In genomic region chr15:98721166-98721565, GRCh38 we compare ENCODE assay signal across 19 cellular contexts.
DNase-seq lines count a peak whose midpoint lies in the region; ATAC-seq, FAIRE-seq and TF ChIP-seq lines count a peak whose summit lies in the region.
"Had no signal": no experiment of that assay in that cellular context is flagged by ENCODE, and none has a peak within 500 bp of the region (broad histone marks: within the 10 kb centered on the region; RNA-seq: fewer than 3 reads in every experiment).

No MANE protein-coding gene starts in this region.

- no peaks in the 10 kb centered on the region for H3K9me3 ChIP-seq in HepG2 (ENCODE audit: low read length)
- H3K9me3 ChIP-seq in right lobe of liver = no peaks in the 10 kb centered on the region
- no peaks in the 10 kb centered on the region for H3K9me3 ChIP-seq in trophoblast cell (ENCODE audit: insufficient read depth, low read depth, low read length)

- no peak for TF ChIP-seq POLR2A in HepG2 (IDR thresholded peaks at IDR 0.05; ENCODE audit: insufficient read depth in 1 of 2, low read depth in 2 of 2, low read length in 2 of 2)
- no peak for TF ChIP-seq POLR2A in right lobe of liver (IDR thresholded peaks at IDR 0.05)

- no peak overlapping the region for H4K91ac ChIP-seq in trophoblast cell (ENCODE audit: low read depth, low read length)

- H3K36me3 ChIP-seq in HepG2 (replicated peaks in 1 of 2; ENCODE audit: control insufficient read depth in 1 of 2, insufficient read depth in 2 of 2, low read length in 2 of 2) (no peaks in the 10 kb centered on the region; a peak in 2 of 5 replicates), right lobe of liver (no peaks in the 10 kb centered on the region), trophoblast cell (ENCODE audit: control insufficient read depth in 1 of 2, insufficient read depth in 2 of 2, low read length in 2 of 2) (peaks cover 0 to 2% of the 10 kb centered on the region in 2 experiments)

- H3K4ac ChIP-seq in trophoblast cell (ENCODE audit: low read depth, low read length) = peak overlapping the region; percentile 93

- H3K4me3 ChIP-seq in HepG2 (replicated peaks in 1 of 3; ENCODE audit: insufficient read depth in 1 of 3, low read depth in 2 of 3, low read length in 3 of 3) (no peak overlapping the region), right lobe of liver (no peak overlapping the region), trophoblast cell (ENCODE audit: low read depth, low read length) (no peak overlapping the region)

- no peaks in the 10 kb centered on the region for H3K9me3 Mint-ChIP-seq in T-helper 2 cell treated with Interferon-gamma antibody and Interleukin-4, amounts not matched to agents 5 μg/mL and 100 μg/mL, for 36 hours

- H3K27me3 ChIP-seq in HepG2 (ENCODE audit: control insufficient read depth in 1 of 2, insufficient read depth in 2 of 2, low read length in 2 of 2) = no peaks in the 10 kb centered on the region
- H3K27me3 ChIP-seq in right lobe of liver = no peaks in the 10 kb centered on the region
- no peaks in the 10 kb centered on the region for H3K27me3 ChIP-seq in trophoblast cell (ENCODE audit: insufficient read depth, low read length)

- H3K79me2 ChIP-seq in HepG2 (ENCODE audit: insufficient read depth, low read length) = peaks cover 100% of the 10 kb centered on the region
- peaks cover 33% of the 10 kb centered on the region for H3K79me2 ChIP-seq in trophoblast cell (ENCODE audit: control insufficient read depth, insufficient read depth, low read length, poor library complexity)

- H3K23ac ChIP-seq in trophoblast cell (ENCODE audit: low read length) = no peak overlapping the region

- no peak overlapping the region for H2BK12ac ChIP-seq in trophoblast cell (ENCODE audit: low read length)

- H3K9ac ChIP-seq in HepG2 (ENCODE audit: insufficient read depth, low read depth, low read length) (no peak overlapping the region), trophoblast cell (ENCODE audit: low read length) (no peak overlapping the region)
- H3K9ac ChIP-seq: KMS-11 had no signal

- peaks cover 10% of the 10 kb centered on the region for H3K36me3 Mint-ChIP-seq in T-helper 2 cell treated with Interferon-gamma antibody and Interleukin-4, amounts not matched to agents 5 μg/mL and 100 μg/mL, for 36 hours (ENCODE audit: low read depth)

- no peak overlapping the region for H3K27ac ChIP-seq in HepG2 (ENCODE audit: extremely low read length, insufficient read depth, low read length)
- H3K27ac ChIP-seq in right lobe of liver = no peak overlapping the region
- no peak overlapping the region for H3K27ac ChIP-seq in trophoblast cell (ENCODE audit: low read depth, low read length)
- H3K27ac ChIP-seq: 22Rv1, C4-2B, HL-60, KMS-11 had no signal

- no peak for TF ChIP-seq RAD21 in HepG2 (CRISPR knock-in tag; IDR thresholded peaks at IDR 0.05)

- no peak overlapping the region for H3K4me3 Mint-ChIP-seq in T-helper 2 cell treated with Interferon-gamma antibody and Interleukin-4, amounts not matched to agents 5 μg/mL and 100 μg/mL, for 36 hours

- peaks cover 33% of the 10 kb centered on the region for H3K79me1 ChIP-seq in trophoblast cell (ENCODE audit: low read length)

- no peak for TF ChIP-seq CTCF in HepG2 (CRISPR knock-in tag; IDR thresholded peaks at IDR 0.05)
- no peak for TF ChIP-seq CTCF in right lobe of liver (IDR thresholded peaks at IDR 0.05)

- POLR2A ChIA-PET in HepG2 (lab: Yijun Ruan, JAX) = no interaction called here

- CTCF ChIA-PET in HepG2 (lab: Yijun Ruan, JAX; ENCODE audit: low intra/inter-chr PET ratio, low total read pairs) = no interaction called here

- in situ Hi-C loops in HepG2 (cut with HindIII; ENCODE audit: extremely low pct_ligation_motif_present, low pct_unique_long_range_greater_than_20kb) = no loop called here
- in situ Hi-C loops in KBM-7 (cut with MboI; ENCODE audit: low pct_unique_long_range_greater_than_20kb, low sequenced_read_pairs) = no loop called here

- H4K12ac ChIP-seq in trophoblast cell (ENCODE audit: low read depth, low read length) = no peak overlapping the region

- no peak overlapping the region for H4K8ac ChIP-seq in trophoblast cell (ENCODE audit: low read depth, low read length)

- H4K20me1 ChIP-seq in HepG2 (ENCODE audit: insufficient read depth, low read length) = peaks cover 70% of the 10 kb centered on the region

- DNase-seq in T-helper 2 cell treated with Interferon-gamma antibody and Interleukin-4, amounts not matched to agents 5 μg/mL and 100 μg/mL, for 36 hours (ENCODE audit: low spot score) = no peak
- DNase-seq in T-helper 2 cell (no peak), HepG2 (ENCODE audit: low spot score) (no peak), right lobe of liver (no peak), amniotic epithelial cell (ENCODE audit: low read depth) (peak; percentile 86), trophoblast cell (no peak), cerebellar cortex (ENCODE audit: low spot score) (no peak), KBM-7 (no peak)
- DNase-seq: Calu3, DMS79 treated with DMSO at 0.1 percent for 48 hours, GDM1, GOT3, NCI-H1105 treated with DMSO at 0.1 percent for 48 hours, NCI-H187, NCI-H446 had no signal

- no peak for TF ChIP-seq EP300 in HepG2 (IDR thresholded peaks at IDR 0.05; ENCODE audit: low read depth in 2 of 2, low read length in 2 of 2)
- TF ChIP-seq EP300 in HepG2 (CRISPR knock-in tag; IDR thresholded peaks at IDR 0.05; ENCODE audit: borderline replicate concordance) = no peak

- H2AK5ac ChIP-seq in trophoblast cell (ENCODE audit: low read length) = no peak overlapping the region

- no peak overlapping the region for H2BK5ac ChIP-seq in trophoblast cell (ENCODE audit: low read depth, low read length, poor library complexity)

- BruUV-seq in HepG2 (replicated peaks; lab: Mats Ljungman, UMichigan) = no TSS peak

- H2AFZ ChIP-seq in HepG2 (ENCODE audit: low read length) (no peak overlapping the region), trophoblast cell (ENCODE audit: insufficient read depth, low read length, poor library complexity) (no peak overlapping the region)

- intact Hi-C loops in HepG2 (cut with micrococcal nuclease; ENCODE audit: unreplicated experiment) (loop anchor here (5.0 kb wide), 1 partner anchor 56 kb away; no protein-coding TSS in a partner anchor), right lobe of liver (cut with DNase I) (no loop called here)

- H3K27ac Mint-ChIP-seq in T-helper 2 cell treated with Interferon-gamma antibody and Interleukin-4, amounts not matched to agents 5 μg/mL and 100 μg/mL, for 36 hours = peak overlapping the region; percentile 29

- peaks cover 92% of the 10 kb centered on the region for H3K4me1 ChIP-seq in HepG2 (ENCODE audit: insufficient read depth, low read length)
- H3K4me1 ChIP-seq in right lobe of liver = no peaks in the 10 kb centered on the region
- peaks cover 31 to 49% of the 10 kb centered on the region in 2 experiments for H3K4me1 ChIP-seq in trophoblast cell (ENCODE audit: control insufficient read depth in 1 of 2, insufficient read depth in 2 of 2, low read length in 2 of 2)

- H3K18ac ChIP-seq in trophoblast cell (ENCODE audit: low read length) = no peak overlapping the region

- ATAC-seq in HepG2 (no peak), right lobe of liver (no peak)

- H2BK120ac ChIP-seq in trophoblast cell (ENCODE audit: insufficient read depth, low read length, poor library complexity) = no peak overlapping the region

- H3K4me1 Mint-ChIP-seq in T-helper 2 cell treated with Interferon-gamma antibody and Interleukin-4, amounts not matched to agents 5 μg/mL and 100 μg/mL, for 36 hours (ENCODE audit: low read depth) = peaks cover 24% of the 10 kb centered on the region

- H3K14ac ChIP-seq in trophoblast cell (ENCODE audit: low read length) = no peak overlapping the region

- no peaks in the 10 kb centered on the region for H3K27me3 Mint-ChIP-seq in T-helper 2 cell treated with Interferon-gamma antibody and Interleukin-4, amounts not matched to agents 5 μg/mL and 100 μg/mL, for 36 hours (ENCODE audit: low read depth)

- H3K4me2 ChIP-seq in HepG2 (ENCODE audit: low read depth, low read length) = no peak overlapping the region
- no peak overlapping the region for H3K4me2 ChIP-seq in trophoblast cell (ENCODE audit: low read length)
- H3K4me2 ChIP-seq: KMS-11 had no signal

- WGBS in HepG2 (ENCODE audit: low lambda C conversion rate) = 71% methylated on average over 2 of the region's 2 CpGs
- WGBS in right lobe of liver (ENCODE audit: insufficient coverage, low coverage, low lambda C conversion rate, missing lambda C conversion rate) = 38% methylated on average over 1 of the region's 2 CpGs
- WGBS in trophoblast cell (ENCODE audit: extremely low coverage, insufficient coverage, insufficient read length) = no CpG with 5 or more reads among the region's 2 CpGs

- FAIRE-seq in HepG2 (lab: Jason Lieb, UNC) = no peak

TF ChIP-seq in HepG2, 621 proteins besides CTCF, POLR2A, EP300 and RAD21:
- TF ChIP-seq ZNF839 (CRISPR knock-in tag; IDR thresholded peaks at IDR 0.05; ENCODE audit: borderline replicate concordance) (no peak), FOXA3 (CRISPR knock-in tag; IDR thresholded peaks at IDR 0.05) (peak; percentile 18; the same call in 1 of the 2 replicates)
